ENCODE assay signal across 12 cellular contexts in genomic region chr17:9566067-9566466, GRCh38. TPM values are rescaled to one million over a fixed set of nuclear protein-coding genes. Genes with fewer than 3 reads are reported as not detected.
DNase-seq lines count a peak whose midpoint lies in the region; ATAC-seq and TF ChIP-seq lines count a peak whose summit lies in the region.
"Had no signal": no experiment of that assay in that cellular context is flagged by ENCODE, and none has a peak within 500 bp of the region (broad histone marks: within the 10 kb centered on the region; RNA-seq: fewer than 3 reads in every experiment).

No MANE protein-coding gene starts in this region.

- no peak for ATAC-seq in gastroesophageal sphincter
- ATAC-seq: mucosa of descending colon, WTC11 had no signal

- CTCF ChIA-PET in activated CD4-positive, alpha-beta memory T cell treated with anti-CD3 and anti-CD28 coated beads, Interleukin-2, amount 10 ng/mL, durations not matched to agents 7 days and 5 days (lab: Charles Lee) = interaction anchor here (0.8 to 1.3 kb wide), 4 partner anchors 10 to 11 kb away, joined by 3 to 7 read pairs (median 4); partner anchors contain the start of genes CFAP52 and STX8

- H3K27me3 Mint-ChIP-seq in activated CD4-positive, alpha-beta T cell treated with anti-CD3 and anti-CD28 coated beads, Interleukin-2, amount 10 ng/mL, durations not matched to agents 24 days and 14 days = no peaks in the 10 kb centered on the region
- no peaks in the 10 kb centered on the region for H3K27me3 Mint-ChIP-seq in activated CD4-positive, alpha-beta memory T cell treated with anti-CD3 and anti-CD28 coated beads, Interleukin-2, amount 10 ng/mL, durations not matched to agents 7 days and 5 days

- H3K4me3 ChIP-seq in gastroesophageal sphincter (no peak overlapping the region), esophagus squamous epithelium (no peak overlapping the region)
- H3K4me3 ChIP-seq: mucosa of descending colon had no signal

- no peak overlapping the region for H3K27ac ChIP-seq in gastroesophageal sphincter
- H3K27ac ChIP-seq in esophagus squamous epithelium = no peak overlapping the region

- no peaks in the 10 kb centered on the region for H3K9me3 ChIP-seq in gastroesophageal sphincter
- H3K9me3 ChIP-seq in esophagus squamous epithelium = no peaks in the 10 kb centered on the region
- H3K9me3 ChIP-seq: mucosa of descending colon had no signal

- H3K9me3 Mint-ChIP-seq in activated CD4-positive, alpha-beta T cell treated with anti-CD3 and anti-CD28 coated beads, Interleukin-2, amount 10 ng/mL, durations not matched to agents 24 days and 14 days = no peaks in the 10 kb centered on the region
- no peaks in the 10 kb centered on the region for H3K9me3 Mint-ChIP-seq in activated CD4-positive, alpha-beta memory T cell treated with anti-CD3 and anti-CD28 coated beads, Interleukin-2, amount 10 ng/mL, durations not matched to agents 7 days and 5 days

- no peak overlapping the region for H3K27ac Mint-ChIP-seq in activated CD4-positive, alpha-beta T cell treated with anti-CD3 and anti-CD28 coated beads, Interleukin-2, amount 10 ng/mL, durations not matched to agents 24 days and 14 days
- peak overlapping the region; percentile 47 for H3K27ac Mint-ChIP-seq in activated CD4-positive, alpha-beta memory T cell treated with anti-CD3 and anti-CD28 coated beads, Interleukin-2, amount 10 ng/mL, durations not matched to agents 7 days and 5 days
- H3K27ac Mint-ChIP-seq: WTC11 had no signal

- WGBS in gastroesophageal sphincter (ENCODE audit: low coverage in 1 of 2), 2 donors = 68 to 72% methylated on average over 7 of the region's 7 CpGs
- WGBS in esophagus squamous epithelium, 2 donors = 41 to 43% methylated on average over 7 of the region's 7 CpGs

- H3K36me3 ChIP-seq in gastroesophageal sphincter (peaks cover 0 to 51% of the 10 kb centered on the region in 2 donors), esophagus squamous epithelium (peaks cover 0 to 40% (median 10%) of the 10 kb centered on the region in 3 donors)

- peaks cover 18% of the 10 kb centered on the region for H3K4me1 Mint-ChIP-seq in activated CD4-positive, alpha-beta T cell treated with anti-CD3 and anti-CD28 coated beads, Interleukin-2, amount 10 ng/mL, durations not matched to agents 24 days and 14 days
- peaks cover 17% of the 10 kb centered on the region for H3K4me1 Mint-ChIP-seq in activated CD4-positive, alpha-beta memory T cell treated with anti-CD3 and anti-CD28 coated beads, Interleukin-2, amount 10 ng/mL, durations not matched to agents 7 days and 5 days
- H3K4me1 Mint-ChIP-seq: WTC11 had no signal

- peak overlapping the region; percentile 9 for H3K4me3 Mint-ChIP-seq in activated CD4-positive, alpha-beta T cell treated with anti-CD3 and anti-CD28 coated beads, Interleukin-2, amount 10 ng/mL, durations not matched to agents 24 days and 14 days
- H3K4me3 Mint-ChIP-seq in activated CD4-positive, alpha-beta memory T cell treated with anti-CD3 and anti-CD28 coated beads, Interleukin-2, amount 10 ng/mL, durations not matched to agents 7 days and 5 days = peak overlapping the region; percentile 49
- H3K4me3 Mint-ChIP-seq: WTC11 had no signal

- H3K27me3 ChIP-seq in gastroesophageal sphincter (no peaks in the 10 kb centered on the region), esophagus squamous epithelium (no peaks in the 10 kb centered on the region)

- TF ChIP-seq CTCF in gastroesophageal sphincter (IDR thresholded peaks at IDR 0.05) (no peak), esophagus squamous epithelium (IDR thresholded peaks at IDR 0.05) (no peak)

- DNase-seq in activated CD4-positive, alpha-beta T cell treated with anti-CD3 and anti-CD28 coated beads, Interleukin-2, amount 10 ng/mL, durations not matched to agents 24 days and 14 days = no peak
- no peak for DNase-seq in activated CD4-positive, alpha-beta T cell treated with anti-CD3 and anti-CD28 coated beads, Interleukin-2, amount 50 U/mL, for 4 hours
- peak; percentile 18 for DNase-seq in HT-29 (ENCODE audit: low spot score)
- DNase-seq in activated CD4-positive, alpha-beta memory T cell treated with anti-CD3 and anti-CD28 coated beads, Interleukin-2, amount 10 ng/mL, durations not matched to agents 7 days and 5 days = no peak
- peak; percentile 65 to 82 for DNase-seq in lung microvascular endothelial cell (ENCODE audit: low read depth in 2 of 2)
- no peak for DNase-seq in esophagus squamous epithelium (lab: John Stamatoyannopoulos, UW)
- DNase-seq in activated effector memory CD4-positive, alpha-beta T cell treated with anti-CD3 and anti-CD28 coated beads, Interleukin-2, amount 50 U/mL, for 16 hours = no peak
- DNase-seq: mucosa of descending colon, NCI-H1417 treated with DMSO at 0.1 percent for 48 hours had no signal

- peaks cover 46% of the 10 kb centered on the region for H3K36me3 Mint-ChIP-seq in activated CD4-positive, alpha-beta T cell treated with anti-CD3 and anti-CD28 coated beads, Interleukin-2, amount 10 ng/mL, durations not matched to agents 24 days and 14 days (ENCODE audit: low read depth)
- peaks cover 42% of the 10 kb centered on the region for H3K36me3 Mint-ChIP-seq in activated CD4-positive, alpha-beta memory T cell treated with anti-CD3 and anti-CD28 coated beads, Interleukin-2, amount 10 ng/mL, durations not matched to agents 7 days and 5 days (ENCODE audit: low read depth)

- intact Hi-C loops in activated CD4-positive, alpha-beta T cell treated with anti-CD3 and anti-CD28 coated beads, Interleukin-2, amount 10 ng/mL, durations not matched to agents 24 days and 14 days (cut with micrococcal nuclease) = no loop called here
- intact Hi-C loops in esophagus squamous epithelium (cut with DNase I) = no loop called here

- POLR2A ChIA-PET in activated CD4-positive, alpha-beta memory T cell treated with anti-CD3 and anti-CD28 coated beads, Interleukin-2, amount 10 ng/mL, durations not matched to agents 7 days and 5 days (lab: Charles Lee) = interaction anchor here (1.0 to 1.3 kb wide), 2 partner anchors 9 to 10 kb away, joined by 4 read pairs; partner anchors contain the start of genes CFAP52 and STX8

- TF ChIP-seq POLR2A in gastroesophageal sphincter (IDR thresholded peaks at IDR 0.05) (no peak), esophagus squamous epithelium (IDR thresholded peaks at IDR 0.05) (no peak)

- H3K4me1 ChIP-seq in gastroesophageal sphincter = no peaks in the 10 kb centered on the region
- no peaks in the 10 kb centered on the region for H3K4me1 ChIP-seq in esophagus squamous epithelium

- TF ChIP-seq EP300 in gastroesophageal sphincter (IDR thresholded peaks at IDR 0.05) = no peak

RNA-seq across cellular contexts. Expression of gene STX8, which starts 9.6 kb away (rescaled TPM):
- total RNA-seq in activated CD4-positive, alpha-beta T cell treated with anti-CD3 and anti-CD28 coated beads, Interleukin-2, amount 10 ng/mL, durations not matched to agents 24 days and 14 days = 41.5 and 45.9 TPM in 2 replicates
- 21.6 and 26.0 TPM in 2 replicates for total RNA-seq in HT-29 (2014; rRNA removed; shearing (Covaris generic))
- total RNA-seq in activated CD4-positive, alpha-beta memory T cell treated with anti-CD3 and anti-CD28 coated beads, Interleukin-2, amount 10 ng/mL, durations not matched to agents 7 days and 5 days = 10 to 100 TPM; 76.6 to 76.7 TPM
- 43.8 and 46.6 TPM in 2 replicates for total RNA-seq in lung microvascular endothelial cell
- 100 to 1,000 TPM in 1 of 4 donors, 10 to 100 TPM in 3; 67.9 to 106 (median 87.1) TPM for total RNA-seq in gastroesophageal sphincter
- total RNA-seq in esophagus squamous epithelium = 10 to 100 TPM; 31.8 to 66.4 (median 46.5) TPM

RNA-seq across cellular contexts. Expression of gene CFAP52, which starts 10.4 kb away (rescaled TPM):
- not detected in 2 replicates for total RNA-seq in activated CD4-positive, alpha-beta T cell treated with anti-CD3 and anti-CD28 coated beads, Interleukin-2, amount 10 ng/mL, durations not matched to agents 24 days and 14 days
- total RNA-seq in HT-29 (2014; rRNA removed; shearing (Covaris generic)) = not detected in 2 replicates
- total RNA-seq in activated CD4-positive, alpha-beta memory T cell treated with anti-CD3 and anti-CD28 coated beads, Interleukin-2, amount 10 ng/mL, durations not matched to agents 7 days and 5 days = not detected
- total RNA-seq in lung microvascular endothelial cell (not detected in 2 replicates), gastroesophageal sphincter (1 to 10 TPM in 1 of 4 donors, under 1 TPM in 1, not detected in 2; 0.40 to 4.2 TPM), esophagus squamous epithelium (not detected)
- total RNA-seq: mucosa of descending colon, SK-MEL-5, WTC11 had no signal

Comparison
In these comparisons a context has a peak if more than half of its experiments do, and no peak if none do; other contexts are left out.
1. DNase-seq: peak in HT-29 (single experiment) and lung microvascular endothelial cell (2 of 2); none in activated CD4-positive, alpha-beta T cell treated with anti-CD3 and anti-CD28 coated beads, Interleukin-2, amount 10 ng/mL, durations not matched to agents 24 days and 14 days (single experiment), activated CD4-positive, alpha-beta T cell treated with anti-CD3 and anti-CD28 coated beads, Interleukin-2, amount 50 U/mL, for 4 hours (0 of 2), activated CD4-positive, alpha-beta memory T cell treated with anti-CD3 and anti-CD28 coated beads, Interleukin-2, amount 10 ng/mL, durations not matched to agents 7 days and 5 days (single experiment), esophagus squamous epithelium (single experiment) and activated effector memory CD4-positive, alpha-beta T cell treated with anti-CD3 and anti-CD28 coated beads, Interleukin-2, amount 50 U/mL, for 16 hours (single experiment).